12 cellular contexts compared by ENCODE assay signal in genomic region chr3:38168988-38169363, GRCh38. TPM values are rescaled to one million over a fixed set of nuclear protein-coding genes. Genes with fewer than 3 reads are reported as not detected.
DNase-seq lines count a peak whose midpoint lies in the region; ATAC-seq and TF ChIP-seq lines count a peak whose summit lies in the region.
"Had no signal": no experiment of that assay in that cellular context is flagged by ENCODE, and none has a peak within 500 bp of the region (broad histone marks: within the 10 kb centered on the region; RNA-seq: fewer than 3 reads in every experiment).

No MANE protein-coding gene starts in this region.

- H3K79me1 ChIP-seq in mesenchymal stem cell (replicated peaks; ENCODE audit: low read length, poor library complexity, severe bottlenecking) (peaks cover 3% of the 10 kb centered on the region), mesendoderm (ENCODE audit: low read length) (peaks cover 13% of the 10 kb centered on the region)

- no peak overlapping the region for H3K14ac ChIP-seq in mesenchymal stem cell (ENCODE audit: low read length in 2 of 2)

- peak overlapping the region; percentile 29 for H3K27ac ChIP-seq in CD4-positive, CD25-positive, alpha-beta regulatory T cell (ENCODE audit: insufficient read depth, low read length, poor library complexity, severe bottlenecking)
- H3K27ac ChIP-seq in mesenchymal stem cell (ENCODE audit: low read length, poor library complexity, severe bottlenecking): no peak overlapping the region
- no peak overlapping the region for H3K27ac ChIP-seq in hepatocyte
- no peak overlapping the region for H3K27ac ChIP-seq in adrenal gland
- H3K27ac ChIP-seq in mesendoderm (ENCODE audit: low read depth, low read length): no peak overlapping the region

- H3K9ac ChIP-seq in mesenchymal stem cell (ENCODE audit: low read length) (peak overlapping the region; percentile 82), mesendoderm (ENCODE audit: low read length) (no peak overlapping the region)

- H3K4ac ChIP-seq in mesenchymal stem cell (ENCODE audit: low read depth in 1 of 2, low read length in 2 of 2): no peak overlapping the region
- no peak overlapping the region for H3K4ac ChIP-seq in mesendoderm (ENCODE audit: low read depth, low read length)

- H3K79me2 ChIP-seq in hepatocyte (peaks cover 81% of the 10 kb centered on the region), mesendoderm (ENCODE audit: control insufficient read depth, insufficient read depth, low read length) (peaks cover 52% of the 10 kb centered on the region)

- peak overlapping the region; percentile 23 to 69 (median 38) for H3K27ac Mint-ChIP-seq in CD4-positive, CD25-positive, alpha-beta regulatory T cell
- peak overlapping the region; percentile 56 for H3K27ac Mint-ChIP-seq in activated naive CD8-positive, alpha-beta T cell
- H3K27ac Mint-ChIP-seq: mesothelial cell of epicardium had no signal

- H3K18ac ChIP-seq in mesenchymal stem cell (ENCODE audit: low read depth in 1 of 2, low read length in 2 of 2): no peak overlapping the region
- H3K18ac ChIP-seq in mesendoderm (ENCODE audit: low read length): no peak overlapping the region

- DNase-seq in CD4-positive, CD25-positive, alpha-beta regulatory T cell: peak in 1 of 3 donors; percentile 39
- DNase-seq in HS-5 (ENCODE audit: low read depth) (peak; percentile 59), mesenchymal stem cell (peak; percentile 61), hepatocyte (ENCODE audit: low spot score) (no peak), GM13977 (ENCODE audit: low spot score) (no peak), adrenal gland (no peak), mesendoderm (no peak)
- DNase-seq: activated CD4-positive, alpha-beta T cell treated with anti-CD3 and anti-CD28 coated beads, Interleukin-2, amount 50 U/mL, for 1 hour; NCI-H1694 treated with DMSO at 0.1 percent for 48 hours; NCI-H748 treated with DMSO at 0.1 percent for 48 hours had no signal

- ATAC-seq in CD4-positive, CD25-positive, alpha-beta regulatory T cell (ENCODE audit: low read depth in 2 of 2): no peak

- WGBS in mesenchymal stem cell: no CpG with 5 or more reads among the region's 1 CpG
- WGBS in hepatocyte (ENCODE audit: low lambda C conversion rate, missing lambda C conversion rate): 100% methylated on average over 1 of the region's 1 CpG
- 70 to 83% (median 76%) methylated on average over 1 of the region's 1 CpG for WGBS in adrenal gland, 4 donors
- no CpG with 5 or more reads among the region's 1 CpG for WGBS in mesendoderm (ENCODE audit: extremely low coverage, insufficient coverage, low lambda C conversion rate)

- no peaks in the 10 kb centered on the region for H3K9me2 ChIP-seq in hepatocyte (replicated peaks; ENCODE audit: insufficient read depth)

- H3K4me3 ChIP-seq in CD4-positive, CD25-positive, alpha-beta regulatory T cell (ENCODE audit: low read depth, low read length): peak overlapping the region; percentile 72
- H3K4me3 ChIP-seq in mesenchymal stem cell (ENCODE audit: insufficient read depth in 1 of 2, low read depth in 1 of 2, low read length in 2 of 2) (peak overlapping the region in 1 of 2 experiments; percentile 14), hepatocyte (no peak overlapping the region), adrenal gland (no peak overlapping the region), mesendoderm (ENCODE audit: low read length) (no peak overlapping the region)

- no peak overlapping the region for H2BK120ac ChIP-seq in mesenchymal stem cell (ENCODE audit: low read depth, low read length)
- H2BK120ac ChIP-seq in mesendoderm (ENCODE audit: low read depth, low read length): no peak overlapping the region

- H3K4me2 ChIP-seq in mesenchymal stem cell (ENCODE audit: low read length, poor library complexity, severe bottlenecking): no peak overlapping the region
- H3K4me2 ChIP-seq in hepatocyte: no peak overlapping the region
- no peak overlapping the region for H3K4me2 ChIP-seq in mesendoderm (ENCODE audit: low read length)

- TF ChIP-seq CTCF in hepatocyte (IDR thresholded peaks at IDR 0.05; ENCODE audit: poor library complexity) (no peak), GM13977 (IDR thresholded peaks at IDR 0.05; ENCODE audit: extremely low read depth, insufficient read depth, missing control alignments) (no peak), adrenal gland (IDR thresholded peaks at IDR 0.05) (no peak)

- peaks cover 73% of the 10 kb centered on the region for H3K4me1 ChIP-seq in CD4-positive, CD25-positive, alpha-beta regulatory T cell (ENCODE audit: control insufficient read depth, insufficient read depth, low read length, poor library complexity, severe bottlenecking)
- H3K4me1 ChIP-seq in mesenchymal stem cell (ENCODE audit: control insufficient read depth, insufficient read depth, low read depth, low read length) (peaks cover 9% of the 10 kb centered on the region), hepatocyte (ENCODE audit: insufficient read depth) (peaks cover 15% of the 10 kb centered on the region), adrenal gland (replicated peaks in 1 of 2) (peaks cover 10 to 45% of the 10 kb centered on the region in 2 donors), mesendoderm (ENCODE audit: control insufficient read depth, low read depth, low read length) (peaks cover 4% of the 10 kb centered on the region)

- H4K91ac ChIP-seq in mesenchymal stem cell (ENCODE audit: low read length): no peak overlapping the region

- H3K9me3 ChIP-seq in CD4-positive, CD25-positive, alpha-beta regulatory T cell (ENCODE audit: control insufficient read depth in 2 of 2, low read length in 2 of 2): no peaks in the 10 kb centered on the region
- H3K9me3 ChIP-seq in mesenchymal stem cell (ENCODE audit: control insufficient read depth, low read length): no peaks in the 10 kb centered on the region
- no peaks in the 10 kb centered on the region for H3K9me3 ChIP-seq in hepatocyte (ENCODE audit: low read depth)
- no peaks in the 10 kb centered on the region for H3K9me3 ChIP-seq in adrenal gland (replicated peaks in 1 of 3)

- intact Hi-C loops in adrenal gland (cut with DNase I): no loop called here

- in situ Hi-C loops in GM13977 (cut with MboI; ENCODE audit: low pct_unique_long_range_greater_than_20kb, low sequenced_read_pairs, unreplicated experiment): no loop called here

- no peaks in the 10 kb centered on the region for H3K27me3 Mint-ChIP-seq in CD4-positive, CD25-positive, alpha-beta regulatory T cell
- no peaks in the 10 kb centered on the region for H3K27me3 Mint-ChIP-seq in activated naive CD8-positive, alpha-beta T cell

- H2AK5ac ChIP-seq in mesenchymal stem cell (ENCODE audit: low read length, severe bottlenecking) (no peak overlapping the region), mesendoderm (ENCODE audit: low read length) (no peak overlapping the region)

- no peak overlapping the region for H2BK12ac ChIP-seq in mesenchymal stem cell (ENCODE audit: low read length in 2 of 2)

- no peaks in the 10 kb centered on the region for H3K27me3 ChIP-seq in CD4-positive, CD25-positive, alpha-beta regulatory T cell (ENCODE audit: control insufficient read depth, insufficient read depth, low read length)
- H3K27me3 ChIP-seq in mesenchymal stem cell (ENCODE audit: control insufficient read depth in 1 of 2, insufficient read depth in 1 of 2, low read length in 2 of 2) (no peaks in the 10 kb centered on the region), hepatocyte (no peaks in the 10 kb centered on the region), adrenal gland (no peaks in the 10 kb centered on the region), mesendoderm (ENCODE audit: insufficient read depth, low read length, poor library complexity) (no peaks in the 10 kb centered on the region)

- H3K9me3 Mint-ChIP-seq in CD4-positive, CD25-positive, alpha-beta regulatory T cell: no peaks in the 10 kb centered on the region
- H3K9me3 Mint-ChIP-seq in activated naive CD8-positive, alpha-beta T cell (ENCODE audit: low read depth): no peaks in the 10 kb centered on the region
- H3K9me3 Mint-ChIP-seq: mesothelial cell of epicardium had no signal

- H2AFZ ChIP-seq in mesenchymal stem cell (ENCODE audit: low read depth, low read length) (no peak overlapping the region), hepatocyte (no peak overlapping the region)

- no peaks in the 10 kb centered on the region for H3K36me3 ChIP-seq in CD4-positive, CD25-positive, alpha-beta regulatory T cell (ENCODE audit: control insufficient read depth, insufficient read depth, low read length)
- H3K36me3 ChIP-seq in mesenchymal stem cell (ENCODE audit: control insufficient read depth in 1 of 2, insufficient read depth in 2 of 2, low read depth in 1 of 2, low read length in 2 of 2): no peaks in the 10 kb centered on the region
- no peaks in the 10 kb centered on the region for H3K36me3 ChIP-seq in hepatocyte (replicated peaks; ENCODE audit: insufficient read depth, low read depth)
- no peaks in the 10 kb centered on the region for H3K36me3 ChIP-seq in adrenal gland (replicated peaks in 1 of 2)
- H3K36me3 ChIP-seq in mesendoderm (ENCODE audit: control insufficient read depth, insufficient read depth, low read length): no peaks in the 10 kb centered on the region

- no peak overlapping the region for H2BK15ac ChIP-seq in mesenchymal stem cell (ENCODE audit: low read depth, poor library complexity, severe bottlenecking)
- H2BK15ac ChIP-seq in mesendoderm (replicated peaks; ENCODE audit: low read depth): no peak overlapping the region

- peak overlapping the region in 3 of 4 donors; percentile 49 to 94 (median 91) for H3K4me3 Mint-ChIP-seq in CD4-positive, CD25-positive, alpha-beta regulatory T cell
- H3K4me3 Mint-ChIP-seq in activated naive CD8-positive, alpha-beta T cell: peak overlapping the region; percentile 96
- H3K4me3 Mint-ChIP-seq: mesothelial cell of epicardium had no signal

- no peak overlapping the region for H3K56ac ChIP-seq in mesendoderm (ENCODE audit: low read length)

- no peak overlapping the region for H4K5ac ChIP-seq in mesendoderm (ENCODE audit: low read length)

- H4K20me1 ChIP-seq in hepatocyte (ENCODE audit: insufficient read depth, poor library complexity, severe bottlenecking): peaks cover 49% of the 10 kb centered on the region

- TF ChIP-seq POLR2A in adrenal gland (IDR thresholded peaks at IDR 0.05): no peak

- no peak overlapping the region for H2BK5ac ChIP-seq in mesenchymal stem cell (ENCODE audit: low read depth, low read length, poor library complexity, severe bottlenecking)
- no peak overlapping the region for H2BK5ac ChIP-seq in mesendoderm (ENCODE audit: low read length)

- H3K36me3 Mint-ChIP-seq in CD4-positive, CD25-positive, alpha-beta regulatory T cell: peaks cover 7% of the 10 kb centered on the region
- H3K36me3 Mint-ChIP-seq in activated naive CD8-positive, alpha-beta T cell: peaks cover 6% of the 10 kb centered on the region
- H3K36me3 Mint-ChIP-seq: mesothelial cell of epicardium had no signal

- peaks cover 46 to 89% (median 67%) of the 10 kb centered on the region in 4 donors for H3K4me1 Mint-ChIP-seq in CD4-positive, CD25-positive, alpha-beta regulatory T cell
- H3K4me1 Mint-ChIP-seq in activated naive CD8-positive, alpha-beta T cell (ENCODE audit: low read depth): peaks cover 77% of the 10 kb centered on the region

- H3K23ac ChIP-seq in mesenchymal stem cell (ENCODE audit: low read length in 2 of 2) (no peak overlapping the region), mesendoderm (ENCODE audit: low read length) (no peak overlapping the region)

- H4K8ac ChIP-seq in mesenchymal stem cell (ENCODE audit: low read length) (no peak overlapping the region), mesendoderm (ENCODE audit: low read depth, low read length) (no peak overlapping the region)

RNA-seq across cellular contexts. Expression of gene OXSR1, which starts 3.6 kb away (rescaled TPM):
- 62.3 TPM for total RNA-seq in CD4-positive, CD25-positive, alpha-beta regulatory T cell
- polyA plus RNA-seq in CD4-positive, CD25-positive, alpha-beta regulatory T cell: 10 to 100 TPM; 12.6 to 19.3 (median 16.1) TPM
- polyA plus RNA-seq in mesenchymal stem cell (2013, experiment 1 of 2): 18.9 TPM
- 18.5 TPM for polyA plus RNA-seq in mesenchymal stem cell (2013, experiment 2 of 2)
- total RNA-seq in hepatocyte: 30.7 TPM in 2 replicates
- 11.7 and 15.7 TPM in 2 replicates for polyA plus RNA-seq in hepatocyte
- total RNA-seq in adrenal gland: 10 to 100 TPM; 23.9 to 47.5 (median 33.9) TPM
- 10 to 100 TPM; 14.8 to 38.9 (median 19.1) TPM for polyA plus RNA-seq in adrenal gland
- polyA plus RNA-seq in mesendoderm (2013, experiment 1 of 2): 24.2 TPM
- polyA plus RNA-seq in mesendoderm (2013, experiment 2 of 2): 24.6 TPM

RNA-seq across cellular contexts. Expression of gene MYD88, which starts 30.5 kb away (rescaled TPM):
- 49.9 TPM for total RNA-seq in CD4-positive, CD25-positive, alpha-beta regulatory T cell
- polyA plus RNA-seq in CD4-positive, CD25-positive, alpha-beta regulatory T cell: 100 to 1,000 TPM; 114 to 184 (median 139) TPM
- 31.6 TPM for polyA plus RNA-seq in mesenchymal stem cell (2013, experiment 1 of 2)
- 31.9 TPM for polyA plus RNA-seq in mesenchymal stem cell (2013, experiment 2 of 2)
- 12.7 and 14.3 TPM in 2 replicates for total RNA-seq in hepatocyte
- 44.7 and 51.4 TPM in 2 replicates for polyA plus RNA-seq in hepatocyte
- total RNA-seq in adrenal gland: 10 to 100 TPM; 26.6 to 46.6 (median 42.4) TPM
- 10 to 100 TPM; 22.6 to 29.9 (median 22.6) TPM for polyA plus RNA-seq in adrenal gland
- 26.2 TPM for polyA plus RNA-seq in mesendoderm (2013, experiment 1 of 2)
- 26.8 TPM for polyA plus RNA-seq in mesendoderm (2013, experiment 2 of 2)

RNA-seq across cellular contexts. Expression of gene ACAA1, which starts 32.0 kb away (rescaled TPM):
- total RNA-seq in CD4-positive, CD25-positive, alpha-beta regulatory T cell: 80.7 TPM
- polyA plus RNA-seq in CD4-positive, CD25-positive, alpha-beta regulatory T cell: 10 to 100 TPM; 55.6 to 79.3 (median 67.2) TPM
- polyA plus RNA-seq in mesenchymal stem cell (2013, experiment 1 of 2): 32.9 TPM
- 32.8 TPM for polyA plus RNA-seq in mesenchymal stem cell (2013, experiment 2 of 2)
- total RNA-seq in hepatocyte: 141 and 152 TPM in 2 replicates
- 213 and 250 TPM in 2 replicates for polyA plus RNA-seq in hepatocyte
- total RNA-seq in adrenal gland: 100 to 1,000 TPM in 6 of 8 donors, 10 to 100 TPM in 2; 83.6 to 150 (median 106) TPM
- polyA plus RNA-seq in adrenal gland: 100 to 1,000 TPM in 2 of 3 donors, 10 to 100 TPM in 1; 75.8 to 200 (median 165) TPM
- polyA plus RNA-seq in mesendoderm (2013, experiment 1 of 2): 16.5 TPM
- polyA plus RNA-seq in mesendoderm (2013, experiment 2 of 2): 16.7 TPM

Comparison
In these comparisons a context has a peak if more than half of its experiments do, and no peak if none do; other contexts are left out.
1. DNase-seq: peak in HS-5 (single experiment) and mesenchymal stem cell (single experiment); none in hepatocyte (single experiment), GM13977 (single experiment), adrenal gland (0 of 7) and mesendoderm (single experiment).